In the genomic region with DNA sequence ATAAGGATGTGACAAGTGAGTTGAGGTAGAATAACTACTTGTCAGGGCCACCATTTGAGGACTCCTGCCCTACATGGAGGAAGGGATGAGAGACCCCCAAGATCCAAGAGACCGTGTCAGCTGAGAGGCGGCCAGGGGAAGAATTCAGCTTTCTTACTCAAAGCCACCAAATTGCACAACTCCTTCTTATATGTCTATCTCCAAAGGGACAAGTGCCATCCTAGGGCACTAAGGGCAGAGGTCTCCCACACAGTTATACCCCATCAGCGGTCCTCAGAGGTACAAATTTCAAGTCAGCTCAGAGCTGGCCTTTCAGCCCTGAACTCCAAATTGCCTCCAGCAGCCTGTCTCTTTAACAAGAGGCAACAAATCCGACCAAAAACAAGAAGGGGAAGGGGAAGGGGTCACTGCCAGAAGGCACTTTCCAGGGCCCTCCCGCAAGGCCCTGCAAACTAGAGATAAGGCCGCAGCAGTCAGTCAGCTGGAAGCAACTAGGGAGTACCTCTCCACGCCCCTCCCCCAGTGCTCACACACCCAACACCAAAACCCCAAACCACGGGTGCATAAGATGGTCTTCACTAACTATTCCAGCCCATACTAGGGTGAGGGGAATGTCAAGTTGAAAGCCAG, we compare ENCODE assay signal across 1 cellular context.
A peak's percentile ranks its signal among the peaks of the same experiment; 100 is the strongest.
TF ChIP-seq lines count a peak whose summit lies in the region.

No MANE protein-coding gene starts in this region.

TF ChIP-seq in K562, 482 proteins besides CTCF, POLR2A, EP300 and RAD21 (continued from another document and continues in another):
- TF ChIP-seq, protein P1, sequence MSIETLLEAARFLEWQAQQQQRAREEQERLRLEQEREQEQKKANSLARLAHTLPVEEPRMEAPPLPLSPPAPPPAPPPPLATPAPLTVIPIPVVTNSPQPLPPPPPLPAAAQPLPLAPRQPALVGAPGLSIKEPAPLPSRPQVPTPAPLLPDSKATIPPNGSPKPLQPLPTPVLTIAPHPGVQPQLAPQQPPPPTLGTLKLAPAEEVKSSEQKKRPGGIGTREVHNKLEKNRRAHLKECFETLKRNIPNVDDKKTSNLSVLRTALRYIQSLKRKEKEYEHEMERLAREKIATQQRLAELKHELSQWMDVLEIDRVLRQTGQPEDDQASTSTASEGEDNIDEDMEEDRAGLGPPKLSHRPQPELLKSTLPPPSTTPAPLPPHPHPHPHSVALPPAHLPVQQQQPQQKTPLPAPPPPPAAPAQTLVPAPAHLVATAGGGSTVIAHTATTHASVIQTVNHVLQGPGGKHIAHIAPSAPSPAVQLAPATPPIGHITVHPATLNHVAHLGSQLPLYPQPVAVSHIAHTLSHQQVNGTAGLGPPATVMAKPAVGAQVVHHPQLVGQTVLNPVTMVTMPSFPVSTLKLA (conservative IDR thresholded peaks at IDR 0.05), result peak in 1 of 2 experiments; percentile 71; a peak in 3 of 4 replicates
- peak; percentile 50; the same call in 1 of the 2 replicates for TF ChIP-seq GATAD2B (IDR thresholded peaks at IDR 0.05; ENCODE audit: borderline replicate concordance)
- TF ChIP-seq ZNF57 (CRISPR knock-in tag; IDR thresholded peaks at IDR 0.05), result no peak
- no peak for TF ChIP-seq ZNF253 (CRISPR knock-in tag; conservative IDR thresholded peaks at IDR 0.05)
- peak; percentile 66 for TF ChIP-seq ATF7 (IDR thresholded peaks at IDR 0.05)
- TF ChIP-seq, protein P2, sequence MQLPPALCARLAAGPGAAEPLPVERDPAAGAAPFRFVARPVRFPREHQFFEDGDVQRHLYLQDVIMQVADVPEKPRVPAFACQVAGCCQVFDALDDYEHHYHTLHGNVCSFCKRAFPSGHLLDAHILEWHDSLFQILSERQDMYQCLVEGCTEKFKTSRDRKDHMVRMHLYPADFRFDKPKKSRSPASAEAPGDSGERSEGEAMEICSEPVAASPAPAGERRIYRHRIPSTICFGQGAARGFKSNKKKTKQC (CRISPR knock-in tag; IDR thresholded peaks at IDR 0.05), result 0 out of 2 replicates have a peak, but pooled peaks have one; percentile 35
- 0 out of 2 replicates have a peak, but pooled peaks have one; percentile 50 for TF ChIP-seq BCOR (IDR thresholded peaks at IDR 0.05)
- TF ChIP-seq TARDBP (IDR thresholded peaks at IDR 0.05), result peak; percentile 72; the same call in 1 of the 2 replicates
- TF ChIP-seq MYC (IDR thresholded peaks at IDR 0.05; ENCODE audit: low read depth, low read length), result peak; percentile 49; the same call in 1 of the 2 replicates
- TF ChIP-seq MYC (CRISPR knock-in tag; IDR thresholded peaks at IDR 0.05; ENCODE audit: borderline replicate concordance, low read depth), result no peak
- peak; percentile 90 for TF ChIP-seq ZFP91 (CRISPR knock-in tag; IDR thresholded peaks at IDR 0.05)
- TF ChIP-seq SMARCA4 (IDR thresholded peaks at IDR 0.05), result peak; percentile 93
- no peak for TF ChIP-seq CBX2 (IDR thresholded peaks at IDR 0.05; ENCODE audit: insufficient read depth, low read length, poor library complexity, severe bottlenecking)
- TF ChIP-seq NR2F6 (CRISPR knock-in tag; IDR thresholded peaks at IDR 0.05), result no peak
- TF ChIP-seq TAF1 (IDR thresholded peaks at IDR 0.05; ENCODE audit: control insufficient read depth, extremely low read depth, insufficient read depth, low read length, severe bottlenecking), result peak; percentile 26
- no peak for TF ChIP-seq ZNF224 (CRISPR knock-in tag; IDR thresholded peaks at IDR 0.05)
- no peak for TF ChIP-seq MYBL2 (IDR thresholded peaks at IDR 0.05; ENCODE audit: low read depth)
- TF ChIP-seq MYBL2 (CRISPR knock-in tag; IDR thresholded peaks at IDR 0.05; ENCODE audit: borderline replicate concordance), result no peak
- TF ChIP-seq, protein P3, sequence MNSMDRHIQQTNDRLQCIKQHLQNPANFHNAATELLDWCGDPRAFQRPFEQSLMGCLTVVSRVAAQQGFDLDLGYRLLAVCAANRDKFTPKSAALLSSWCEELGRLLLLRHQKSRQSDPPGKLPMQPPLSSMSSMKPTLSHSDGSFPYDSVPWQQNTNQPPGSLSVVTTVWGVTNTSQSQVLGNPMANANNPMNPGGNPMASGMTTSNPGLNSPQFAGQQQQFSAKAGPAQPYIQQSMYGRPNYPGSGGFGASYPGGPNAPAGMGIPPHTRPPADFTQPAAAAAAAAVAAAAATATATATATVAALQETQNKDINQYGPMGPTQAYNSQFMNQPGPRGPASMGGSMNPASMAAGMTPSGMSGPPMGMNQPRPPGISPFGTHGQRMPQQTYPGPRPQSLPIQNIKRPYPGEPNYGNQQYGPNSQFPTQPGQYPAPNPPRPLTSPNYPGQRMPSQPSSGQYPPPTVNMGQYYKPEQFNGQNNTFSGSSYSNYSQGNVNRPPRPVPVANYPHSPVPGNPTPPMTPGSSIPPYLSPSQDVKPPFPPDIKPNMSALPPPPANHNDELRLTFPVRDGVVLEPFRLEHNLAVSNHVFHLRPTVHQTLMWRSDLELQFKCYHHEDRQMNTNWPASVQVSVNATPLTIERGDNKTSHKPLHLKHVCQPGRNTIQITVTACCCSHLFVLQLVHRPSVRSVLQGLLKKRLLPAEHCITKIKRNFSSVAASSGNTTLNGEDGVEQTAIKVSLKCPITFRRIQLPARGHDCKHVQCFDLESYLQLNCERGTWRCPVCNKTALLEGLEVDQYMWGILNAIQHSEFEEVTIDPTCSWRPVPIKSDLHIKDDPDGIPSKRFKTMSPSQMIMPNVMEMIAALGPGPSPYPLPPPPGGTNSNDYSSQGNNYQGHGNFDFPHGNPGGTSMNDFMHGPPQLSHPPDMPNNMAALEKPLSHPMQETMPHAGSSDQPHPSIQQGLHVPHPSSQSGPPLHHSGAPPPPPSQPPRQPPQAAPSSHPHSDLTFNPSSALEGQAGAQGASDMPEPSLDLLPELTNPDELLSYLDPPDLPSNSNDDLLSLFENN (IDR thresholded peaks at IDR 0.05; ENCODE audit: low read depth in 2 of 2, low read length in 2 of 2), result peak in 1 of 2 experiments; percentile 84; a peak in 2 of 4 replicates
- peak; percentile 95 for TF ChIP-seq KLF16 (IDR thresholded peaks at IDR 0.05)
- TF ChIP-seq HSF4 (CRISPR knock-in tag; IDR thresholded peaks at IDR 0.05; ENCODE audit: borderline replicate concordance), result no peak
- TF ChIP-seq LEF1 (IDR thresholded peaks at IDR 0.05), result peak; percentile 95
- TF ChIP-seq, protein P4, sequence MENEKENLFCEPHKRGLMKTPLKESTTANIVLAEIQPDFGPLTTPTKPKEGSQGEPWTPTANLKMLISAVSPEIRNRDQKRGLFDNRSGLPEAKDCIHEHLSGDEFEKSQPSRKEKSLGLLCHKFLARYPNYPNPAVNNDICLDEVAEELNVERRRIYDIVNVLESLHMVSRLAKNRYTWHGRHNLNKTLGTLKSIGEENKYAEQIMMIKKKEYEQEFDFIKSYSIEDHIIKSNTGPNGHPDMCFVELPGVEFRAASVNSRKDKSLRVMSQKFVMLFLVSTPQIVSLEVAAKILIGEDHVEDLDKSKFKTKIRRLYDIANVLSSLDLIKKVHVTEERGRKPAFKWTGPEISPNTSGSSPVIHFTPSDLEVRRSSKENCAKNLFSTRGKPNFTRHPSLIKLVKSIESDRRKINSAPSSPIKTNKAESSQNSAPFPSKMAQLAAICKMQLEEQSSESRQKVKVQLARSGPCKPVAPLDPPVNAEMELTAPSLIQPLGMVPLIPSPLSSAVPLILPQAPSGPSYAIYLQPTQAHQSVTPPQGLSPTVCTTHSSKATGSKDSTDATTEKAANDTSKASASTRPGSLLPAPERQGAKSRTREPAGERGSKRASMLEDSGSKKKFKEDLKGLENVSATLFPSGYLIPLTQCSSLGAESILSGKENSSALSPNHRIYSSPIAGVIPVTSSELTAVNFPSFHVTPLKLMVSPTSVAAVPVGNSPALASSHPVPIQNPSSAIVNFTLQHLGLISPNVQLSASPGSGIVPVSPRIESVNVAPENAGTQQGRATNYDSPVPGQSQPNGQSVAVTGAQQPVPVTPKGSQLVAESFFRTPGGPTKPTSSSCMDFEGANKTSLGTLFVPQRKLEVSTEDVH (IDR thresholded peaks at IDR 0.05; ENCODE audit: low read depth, partially characterized antibody), result peak; percentile 26
- TF ChIP-seq, protein P5, sequence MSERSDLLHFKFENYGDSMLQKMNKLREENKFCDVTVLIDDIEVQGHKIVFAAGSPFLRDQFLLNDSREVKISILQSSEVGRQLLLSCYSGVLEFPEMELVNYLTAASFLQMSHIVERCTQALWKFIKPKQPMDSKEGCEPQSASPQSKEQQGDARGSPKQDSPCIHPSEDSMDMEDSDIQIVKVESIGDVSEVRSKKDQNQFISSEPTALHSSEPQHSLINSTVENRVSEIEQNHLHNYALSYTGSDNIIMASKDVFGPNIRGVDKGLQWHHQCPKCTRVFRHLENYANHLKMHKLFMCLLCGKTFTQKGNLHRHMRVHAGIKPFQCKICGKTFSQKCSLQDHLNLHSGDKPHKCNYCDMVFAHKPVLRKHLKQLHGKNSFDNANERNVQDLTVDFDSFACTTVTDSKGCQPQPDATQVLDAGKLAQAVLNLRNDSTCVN (CRISPR knock-in tag; IDR thresholded peaks at IDR 0.05), result no peak
- TF ChIP-seq SFPQ (IDR thresholded peaks at IDR 0.05; ENCODE audit: low read depth, low read length), result no peak
- TF ChIP-seq ETV5 (CRISPR knock-in tag; IDR thresholded peaks at IDR 0.05; ENCODE audit: low read depth), result 0 out of 2 replicates have a peak, but pooled peaks have one; percentile 37
- TF ChIP-seq, protein P6, sequence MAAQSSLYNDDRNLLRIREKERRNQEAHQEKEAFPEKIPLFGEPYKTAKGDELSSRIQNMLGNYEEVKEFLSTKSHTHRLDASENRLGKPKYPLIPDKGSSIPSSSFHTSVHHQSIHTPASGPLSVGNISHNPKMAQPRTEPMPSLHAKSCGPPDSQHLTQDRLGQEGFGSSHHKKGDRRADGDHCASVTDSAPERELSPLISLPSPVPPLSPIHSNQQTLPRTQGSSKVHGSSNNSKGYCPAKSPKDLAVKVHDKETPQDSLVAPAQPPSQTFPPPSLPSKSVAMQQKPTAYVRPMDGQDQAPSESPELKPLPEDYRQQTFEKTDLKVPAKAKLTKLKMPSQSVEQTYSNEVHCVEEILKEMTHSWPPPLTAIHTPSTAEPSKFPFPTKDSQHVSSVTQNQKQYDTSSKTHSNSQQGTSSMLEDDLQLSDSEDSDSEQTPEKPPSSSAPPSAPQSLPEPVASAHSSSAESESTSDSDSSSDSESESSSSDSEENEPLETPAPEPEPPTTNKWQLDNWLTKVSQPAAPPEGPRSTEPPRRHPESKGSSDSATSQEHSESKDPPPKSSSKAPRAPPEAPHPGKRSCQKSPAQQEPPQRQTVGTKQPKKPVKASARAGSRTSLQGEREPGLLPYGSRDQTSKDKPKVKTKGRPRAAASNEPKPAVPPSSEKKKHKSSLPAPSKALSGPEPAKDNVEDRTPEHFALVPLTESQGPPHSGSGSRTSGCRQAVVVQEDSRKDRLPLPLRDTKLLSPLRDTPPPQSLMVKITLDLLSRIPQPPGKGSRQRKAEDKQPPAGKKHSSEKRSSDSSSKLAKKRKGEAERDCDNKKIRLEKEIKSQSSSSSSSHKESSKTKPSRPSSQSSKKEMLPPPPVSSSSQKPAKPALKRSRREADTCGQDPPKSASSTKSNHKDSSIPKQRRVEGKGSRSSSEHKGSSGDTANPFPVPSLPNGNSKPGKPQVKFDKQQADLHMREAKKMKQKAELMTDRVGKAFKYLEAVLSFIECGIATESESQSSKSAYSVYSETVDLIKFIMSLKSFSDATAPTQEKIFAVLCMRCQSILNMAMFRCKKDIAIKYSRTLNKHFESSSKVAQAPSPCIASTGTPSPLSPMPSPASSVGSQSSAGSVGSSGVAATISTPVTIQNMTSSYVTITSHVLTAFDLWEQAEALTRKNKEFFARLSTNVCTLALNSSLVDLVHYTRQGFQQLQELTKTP (IDR thresholded peaks at IDR 0.05; ENCODE audit: low read depth in 1 of 2, partially characterized antibody in 2 of 2), result peak in 1 of 2 experiments; percentile 29
- TF ChIP-seq HDAC2 (IDR thresholded peaks at IDR 0.05), result peak; percentile 62; the same call in 1 of the 2 replicates
- TF ChIP-seq, protein P7, sequence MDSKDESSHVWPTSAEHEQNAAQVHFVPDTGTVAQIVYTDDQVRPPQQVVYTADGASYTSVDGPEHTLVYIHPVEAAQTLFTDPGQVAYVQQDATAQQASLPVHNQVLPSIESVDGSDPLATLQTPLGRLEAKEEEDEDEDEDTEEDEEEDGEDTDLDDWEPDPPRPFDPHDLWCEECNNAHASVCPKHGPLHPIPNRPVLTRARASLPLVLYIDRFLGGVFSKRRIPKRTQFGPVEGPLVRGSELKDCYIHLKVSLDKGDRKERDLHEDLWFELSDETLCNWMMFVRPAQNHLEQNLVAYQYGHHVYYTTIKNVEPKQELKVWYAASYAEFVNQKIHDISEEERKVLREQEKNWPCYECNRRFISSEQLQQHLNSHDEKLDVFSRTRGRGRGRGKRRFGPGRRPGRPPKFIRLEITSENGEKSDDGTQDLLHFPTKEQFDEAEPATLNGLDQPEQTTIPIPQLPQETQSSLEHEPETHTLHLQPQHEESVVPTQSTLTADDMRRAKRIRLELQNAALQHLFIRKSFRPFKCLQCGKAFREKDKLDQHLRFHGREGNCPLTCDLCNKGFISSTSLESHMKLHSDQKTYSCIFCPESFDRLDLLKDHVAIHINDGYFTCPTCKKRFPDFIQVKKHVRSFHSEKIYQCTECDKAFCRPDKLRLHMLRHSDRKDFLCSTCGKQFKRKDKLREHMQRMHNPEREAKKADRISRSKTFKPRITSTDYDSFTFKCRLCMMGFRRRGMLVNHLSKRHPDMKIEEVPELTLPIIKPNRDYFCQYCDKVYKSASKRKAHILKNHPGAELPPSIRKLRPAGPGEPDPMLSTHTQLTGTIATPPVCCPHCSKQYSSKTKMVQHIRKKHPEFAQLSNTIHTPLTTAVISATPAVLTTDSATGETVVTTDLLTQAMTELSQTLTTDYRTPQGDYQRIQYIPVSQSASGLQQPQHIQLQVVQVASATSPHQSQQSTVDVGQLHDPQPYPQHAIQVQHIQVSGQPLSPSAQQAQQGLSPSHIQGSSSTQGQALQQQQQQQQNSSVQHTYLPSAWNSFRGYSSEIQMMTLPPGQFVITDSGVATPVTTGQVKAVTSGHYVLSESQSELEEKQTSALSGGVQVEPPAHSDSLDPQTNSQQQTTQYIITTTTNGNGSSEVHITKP (IDR thresholded peaks at IDR 0.05; ENCODE audit: partially characterized antibody), result peak; percentile 41
